Comparison of ENCODE assay signal across 23 cellular contexts in genomic region chr5:69431424-69432303, GRCh38. TPM values are rescaled to one million over a fixed set of nuclear protein-coding genes. Genes with fewer than 3 reads are reported as not detected.
"Had no signal": no experiment of that assay in that cellular context is flagged by ENCODE, and none has a peak within 500 bp of the region (broad histone marks: within the 10 kb centered on the region; RNA-seq: fewer than 3 reads in every experiment).

No MANE protein-coding gene starts in this region.

- H3K36me3 ChIP-seq: ascending aorta had no signal

- DNase-seq: activated B cell treated with CpG ODN at 0.5 μM for 24 hours; activated CD4-positive, alpha-beta T cell treated with anti-CD3 and anti-CD28 coated beads for 1 hour; activated CD4-positive, alpha-beta T cell treated with anti-CD3 and anti-CD28 coated beads, Interleukin-2, amount 10 ng/mL, durations not matched to agents 24 days and 14 days; activated CD4-positive, alpha-beta T cell treated with anti-CD3 and anti-CD28 coated beads, Interleukin-2, amount 50 U/mL, for 48 hours; activated naive CD4-positive, alpha-beta T cell; activated naive CD8-positive, alpha-beta T cell treated with anti-CD3 and anti-CD28 coated beads, Interleukin-2, amount 50 U/mL, for 24 hours; amniotic stem cell; body of pancreas; central memory CD4-positive, alpha-beta T cell; Karpas-422; NCI-H1105; NCI-H1436; NCI-H1694 treated with DMSO at 0.1 percent for 48 hours; NCI-H2029 treated with DMSO at 0.1 percent for 48 hours; NCI-H510A treated with DMSO at 0.1 percent for 48 hours; NCI-H69; PC-9; SHP77 treated with DMSO at 0.1 percent for 48 hours; T-helper 9 cell had no signal

- H3K4me3 Mint-ChIP-seq: activated B cell treated with CpG ODN at 0.5 μM for 24 hours; activated CD4-positive, alpha-beta T cell treated with anti-CD3 and anti-CD28 coated beads, Interleukin-2, amount 10 ng/mL, durations not matched to agents 24 days and 14 days; activated naive CD4-positive, alpha-beta T cell treated with anti-CD3 and anti-CD28 coated beads, Interleukin-2, amount 50 U/mL, for 24 hours; activated naive CD8-positive, alpha-beta T cell treated with anti-CD3 and anti-CD28 coated beads, Interleukin-2, amount 50 U/mL, for 24 hours; T-helper 1 cell treated with Interleukin-12 subunit alpha and Interleukin-12 subunit beta and Interleukin-4 antibody, amounts not matched to agents 30 μg/mL and 1 μg/mL, for 36 hours had no signal

- H3K4me1 ChIP-seq: ascending aorta, body of pancreas had no signal

- H3K27me3 ChIP-seq: ascending aorta, body of pancreas had no signal

- H3K9me3 Mint-ChIP-seq: activated B cell treated with CpG ODN at 0.5 μM for 24 hours; activated CD4-positive, alpha-beta T cell treated with anti-CD3 and anti-CD28 coated beads, Interleukin-2, amount 10 ng/mL, durations not matched to agents 24 days and 14 days; activated naive CD4-positive, alpha-beta T cell treated with anti-CD3 and anti-CD28 coated beads, Interleukin-2, amount 50 U/mL, for 24 hours; activated naive CD8-positive, alpha-beta T cell treated with anti-CD3 and anti-CD28 coated beads, Interleukin-2, amount 50 U/mL, for 24 hours; T-helper 1 cell treated with Interleukin-12 subunit alpha and Interleukin-12 subunit beta and Interleukin-4 antibody, amounts not matched to agents 30 μg/mL and 1 μg/mL, for 36 hours had no signal

- H3K27me3 Mint-ChIP-seq: activated B cell treated with CpG ODN at 0.5 μM for 24 hours; activated CD4-positive, alpha-beta T cell treated with anti-CD3 and anti-CD28 coated beads, Interleukin-2, amount 10 ng/mL, durations not matched to agents 24 days and 14 days; activated naive CD4-positive, alpha-beta T cell treated with anti-CD3 and anti-CD28 coated beads, Interleukin-2, amount 50 U/mL, for 24 hours; activated naive CD8-positive, alpha-beta T cell treated with anti-CD3 and anti-CD28 coated beads, Interleukin-2, amount 50 U/mL, for 24 hours had no signal

- H2AFZ ChIP-seq: PC-9 had no signal

- H3K27ac Mint-ChIP-seq: activated B cell treated with CpG ODN at 0.5 μM for 24 hours; activated CD4-positive, alpha-beta T cell treated with anti-CD3 and anti-CD28 coated beads, Interleukin-2, amount 10 ng/mL, durations not matched to agents 24 days and 14 days; activated naive CD4-positive, alpha-beta T cell treated with anti-CD3 and anti-CD28 coated beads, Interleukin-2, amount 50 U/mL, for 24 hours; activated naive CD8-positive, alpha-beta T cell treated with anti-CD3 and anti-CD28 coated beads, Interleukin-2, amount 50 U/mL, for 24 hours; T-helper 1 cell treated with Interleukin-12 subunit alpha and Interleukin-12 subunit beta and Interleukin-4 antibody, amounts not matched to agents 30 μg/mL and 1 μg/mL, for 36 hours had no signal

- H3K4me2 ChIP-seq: PC-9 had no signal

- H3K4me3 ChIP-seq: ascending aorta, body of pancreas, PC-9 had no signal

- H3K9me3 ChIP-seq: ascending aorta, body of pancreas had no signal

- H3K4me1 Mint-ChIP-seq: activated B cell treated with CpG ODN at 0.5 μM for 24 hours; activated CD4-positive, alpha-beta T cell treated with anti-CD3 and anti-CD28 coated beads, Interleukin-2, amount 10 ng/mL, durations not matched to agents 24 days and 14 days; activated naive CD4-positive, alpha-beta T cell treated with anti-CD3 and anti-CD28 coated beads, Interleukin-2, amount 50 U/mL, for 24 hours; activated naive CD8-positive, alpha-beta T cell treated with anti-CD3 and anti-CD28 coated beads, Interleukin-2, amount 50 U/mL, for 24 hours had no signal

- H3K27ac ChIP-seq: ascending aorta, body of pancreas, PC-9 had no signal

- ATAC-seq: activated naive CD8-positive, alpha-beta T cell treated with anti-CD3 and anti-CD28 coated beads, Interleukin-2, amount 50 U/mL, for 24 hours; body of pancreas had no signal

RNA-seq across cellular contexts. Expression of gene MARVELD2, which starts 16.7 kb away (rescaled TPM):
- total RNA-seq: ascending aorta, SK-MEL-5 had no signal
